In genomic region chr19:35194022-35194984, GRCh38 we compare ENCODE assay signal across 1 cellular context.
TF ChIP-seq lines count a peak whose summit lies in the region.

No MANE protein-coding gene starts in this region.

TF ChIP-seq in GM12878, 131 proteins besides CTCF, POLR2A, EP300 and RAD21:
- TF ChIP-seq USF1 (IDR thresholded peaks at IDR 0.05; ENCODE audit: borderline replicate concordance, extremely low read length, insufficient read depth, low read depth, low read length) (no peak), POU2F2 (IDR thresholded peaks at IDR 0.05; ENCODE audit: borderline replicate concordance, low read depth, low read length) (no peak), FOXM1 (IDR thresholded peaks at IDR 0.05; ENCODE audit: low read depth, low read length) (no peak), SMC3 (IDR thresholded peaks at IDR 0.05; ENCODE audit: borderline replicate concordance, low read length) (peak; percentile 27; the same call in 1 of the 2 replicates), YY1 (IDR thresholded peaks at IDR 0.05; ENCODE audit: low read depth, low read length) (peak; percentile 49; the same call in 1 of the 2 replicates), SREBF2 (IDR thresholded peaks at IDR 0.05; ENCODE audit: low read length) (no peak), ELK1 (IDR thresholded peaks at IDR 0.05; ENCODE audit: low read depth, low read length) (no peak), CREM (IDR thresholded peaks at IDR 0.05; ENCODE audit: low read depth) (no peak), E4F1 (IDR thresholded peaks at IDR 0.05; ENCODE audit: borderline replicate concordance, partially characterized antibody) (no peak), IRF5 (IDR thresholded peaks at IDR 0.05; ENCODE audit: borderline replicate concordance) (no peak)
